Comparison of ENCODE assay signal across 17 cellular contexts in the genomic region with DNA sequence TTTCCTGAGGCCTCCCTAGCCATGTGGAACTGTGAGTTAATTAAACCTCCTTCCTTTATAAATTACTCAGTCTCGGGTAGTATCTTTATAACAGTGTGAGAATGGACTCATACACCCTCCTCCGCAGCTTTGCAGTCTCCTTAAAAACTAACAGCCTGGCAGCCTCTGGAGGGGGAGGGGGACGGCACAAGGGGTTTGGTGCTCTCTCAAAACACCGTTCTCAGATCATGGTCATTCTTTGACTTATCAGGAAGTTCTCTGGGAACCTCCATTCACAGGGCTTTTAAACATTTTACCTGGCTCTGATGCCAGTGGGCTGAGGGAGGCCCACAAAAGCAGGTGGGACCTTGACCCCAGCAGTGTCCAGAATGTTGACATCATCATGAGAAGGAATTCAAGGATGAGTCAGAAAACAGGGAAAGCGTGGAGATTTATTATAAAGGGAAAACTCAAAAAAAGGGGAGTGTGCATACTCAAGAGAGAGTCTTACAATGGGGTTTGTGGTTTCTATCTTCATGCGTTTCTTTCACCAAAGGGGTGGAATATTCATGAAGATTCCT. TPM values are rescaled to one million over a fixed set of nuclear protein-coding genes. Genes with fewer than 3 reads are reported as not detected.
DNase-seq lines count a peak whose midpoint lies in the region; FAIRE-seq and TF ChIP-seq lines count a peak whose summit lies in the region.
"Had no signal": no experiment of that assay in that cellular context is flagged by ENCODE, and none has a peak within 500 bp of the region (broad histone marks: within the 10 kb centered on the region; RNA-seq: fewer than 3 reads in every experiment).

No MANE protein-coding gene starts in this region.

- no peak for FAIRE-seq in kidney (lab: Jason Lieb, UNC)

- no peak for TF ChIP-seq CTCF in esophagus muscularis mucosa (IDR thresholded peaks at IDR 0.05)
- TF ChIP-seq CTCF in kidney (IDR thresholded peaks at IDR 0.05; ENCODE audit: borderline replicate concordance, extremely low read depth, insufficient read depth), result no peak

- H3K4me3 ChIP-seq in HUES48 (ENCODE audit: low read depth, low read length), result peak overlapping the region; percentile 24; the same call in 1 of the 2 replicates
- no peak overlapping the region for H3K4me3 ChIP-seq in esophagus muscularis mucosa
- no peak overlapping the region for H3K4me3 ChIP-seq in kidney (ENCODE audit: low read length in 2 of 2)
- H3K4me3 ChIP-seq: Peyer's patch, SJSA1 had no signal

- peak overlapping the region; percentile 32 for H3K9ac ChIP-seq in HUES48 (ENCODE audit: low read depth, low read length)
- no peak overlapping the region for H3K9ac ChIP-seq in kidney (ENCODE audit: low read length in 2 of 2)

- H3K9me3 ChIP-seq in HUES48 (ENCODE audit: control insufficient read depth, insufficient read depth, low read length) (no peaks in the 10 kb centered on the region), esophagus muscularis mucosa (no peaks in the 10 kb centered on the region), kidney (ENCODE audit: control insufficient read depth in 1 of 2, low read length in 2 of 2) (no peaks in the 10 kb centered on the region)
- H3K9me3 ChIP-seq: Peyer's patch, SJSA1 had no signal

- intact Hi-C loops in esophagus muscularis mucosa (cut with DNase I) (no loop called here), kidney (cut with DNase I) (no loop called here)

- H3K27me3 ChIP-seq in HUES48 (ENCODE audit: control insufficient read depth, insufficient read depth, low read length) (no peaks in the 10 kb centered on the region), esophagus muscularis mucosa (peaks cover 0 to 32% (median 0%) of the 10 kb centered on the region in 4 donors)
- H3K27me3 ChIP-seq: Peyer's patch, SJSA1 had no signal

- H3K36me3 ChIP-seq in HUES48 (ENCODE audit: control insufficient read depth, insufficient read depth, low read length), result no peaks in the 10 kb centered on the region
- H3K36me3 ChIP-seq in esophagus muscularis mucosa, result no peaks in the 10 kb centered on the region
- H3K36me3 ChIP-seq in kidney (ENCODE audit: control insufficient read depth in 1 of 2, insufficient read depth in 2 of 2, low read length in 2 of 2), result no peaks in the 10 kb centered on the region
- H3K36me3 ChIP-seq: Peyer's patch, SJSA1 had no signal

- no peak for TF ChIP-seq POLR2A in esophagus muscularis mucosa (IDR thresholded peaks at IDR 0.05; ENCODE audit: low read depth)

- 70% methylated on average over 6 of the region's 6 CpGs for WGBS in esophagus muscularis mucosa

- H3K4me1 ChIP-seq in HUES48 (ENCODE audit: control insufficient read depth, insufficient read depth, low read length), result peaks cover 35% of the 10 kb centered on the region
- no peaks in the 10 kb centered on the region for H3K4me1 ChIP-seq in esophagus muscularis mucosa
- H3K4me1 ChIP-seq in kidney (ENCODE audit: control insufficient read depth in 1 of 2, insufficient read depth in 1 of 2, low read depth in 1 of 2, low read length in 2 of 2), result no peaks in the 10 kb centered on the region
- H3K4me1 ChIP-seq: Peyer's patch, SJSA1 had no signal

- peak overlapping the region; percentile 45 for H3K27ac ChIP-seq in HUES48 (ENCODE audit: low read depth, low read length)
- H3K27ac ChIP-seq in esophagus muscularis mucosa (replicated peaks in 1 of 4), result no peak overlapping the region
- H3K27ac ChIP-seq in kidney (ENCODE audit: low read depth in 2 of 2, low read length in 2 of 2), result no peak overlapping the region
- H3K27ac ChIP-seq in substantia nigra (ENCODE audit: low read depth, low read length, poor library complexity, severe bottlenecking), result no peak overlapping the region
- H3K27ac ChIP-seq: Peyer's patch, SJSA1 had no signal

- TF ChIP-seq EP300 in esophagus muscularis mucosa (IDR thresholded peaks at IDR 0.05), result no peak

- DNase-seq in esophagus muscularis mucosa (ENCODE audit: extremely low spot score) (peak; percentile 68), kidney glomerular epithelial cell (lab: John Stamatoyannopoulos, UW) (peak; percentile 59), kidney (no peak), GDM1 (lab: John Stamatoyannopoulos, UW) (no peak), substantia nigra (lab: John Stamatoyannopoulos, UW) (no peak), DMS114 treated with DMSO at 0.1 percent for 48 hours (lab: John Stamatoyannopoulos, UW; ENCODE audit: unreplicated experiment) (no peak)
- DNase-seq: C1 segment of cervical spinal cord; DMS79 treated with DMSO at 0.1 percent for 48 hours; GF-D8; IMR-90; NCI-H1417 treated with DMSO at 0.1 percent for 48 hours; NCI-H1930; NCI-H748 treated with DMSO at 0.1 percent for 48 hours; NK-92 treated with Interleukin-12 subunit alpha and Interleukin-12 subunit beta, amount 100 ng/mL, for 24 hours; Peyer's patch had no signal

RNA-seq across cellular contexts. Expression of gene ONECUT1, which starts 43.9 kb away (rescaled TPM):
- total RNA-seq in esophagus muscularis mucosa, result not detected
- total RNA-seq in kidney, result not detected
- polyA plus RNA-seq in kidney (ENCODE audit: insufficient read depth, low read depth, low replicate concordance), result not detected
- total RNA-seq: IMR-90, Peyer's patch, SJSA1 had no signal
- polyA plus RNA-seq: IMR-90 had no signal

Comparison
In these comparisons a context has a peak if more than half of its experiments do, and no peak if none do; other contexts are left out.
1. DNase-seq: peak in esophagus muscularis mucosa (single experiment) and kidney glomerular epithelial cell (single experiment); none in kidney (single experiment), GDM1 (single experiment), substantia nigra (0 of 49) and DMS114 treated with DMSO at 0.1 percent for 48 hours (single experiment).